Comparison of ENCODE assay signal across 22 cellular contexts in the genomic region with DNA sequence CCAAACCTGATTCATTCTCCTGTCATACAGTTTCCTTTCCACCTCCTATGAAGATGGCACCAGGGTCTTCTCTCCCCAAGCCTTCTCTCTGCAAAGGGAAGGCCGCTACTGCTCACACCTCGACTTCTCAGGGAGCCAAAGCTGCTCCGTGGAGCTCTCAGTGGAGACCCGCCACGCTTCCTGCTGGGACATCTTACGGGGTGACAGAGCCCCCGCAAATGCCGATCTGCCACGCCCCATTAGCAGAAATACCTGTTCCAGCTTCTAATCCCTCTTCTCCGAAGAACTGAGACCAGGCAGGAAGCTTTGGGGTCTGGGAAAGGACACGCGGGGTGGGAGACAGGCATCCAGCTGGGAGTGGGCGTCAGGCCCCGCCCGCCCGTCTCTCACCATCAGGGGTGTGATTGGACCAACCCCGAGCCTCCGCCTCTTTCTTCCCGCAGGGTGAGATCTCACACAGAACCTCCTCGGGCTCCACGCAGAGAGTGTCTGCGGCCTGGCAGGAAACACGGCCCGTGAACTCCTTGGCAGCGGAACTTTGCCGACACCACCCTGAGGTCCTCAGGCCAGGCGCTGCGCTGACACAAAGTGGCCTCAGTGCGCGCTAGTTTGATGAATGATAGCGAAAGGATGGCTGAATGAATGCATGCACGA. TPM values are rescaled to one million over a fixed set of nuclear protein-coding genes. Genes with fewer than 3 reads are reported as not detected.
"Had no signal": no experiment of that assay in that cellular context is flagged by ENCODE, and none has a peak within 500 bp of the region (broad histone marks: within the 10 kb centered on the region; RNA-seq: fewer than 3 reads in every experiment).

No MANE protein-coding gene starts in this region.

- H3K9me3 Mint-ChIP-seq: activated CD4-positive, alpha-beta T cell treated with anti-CD3 and anti-CD28 coated beads, Interleukin-2, amount 10 ng/mL, durations not matched to agents 7 days and 5 days; activated naive CD4-positive, alpha-beta T cell treated with anti-CD3 and anti-CD28 coated beads, Interleukin-2, amount 10 ng/mL, durations not matched to agents 7 days and 5 days; activated T-cell treated with anti-CD3 and anti-CD28 coated beads, Interleukin-2, amount 50 U/mL, for 4 hours; immature natural killer cell; mesothelial cell of epicardium; nephron progenitor cell; stimulated activated naive CD8-positive, alpha-beta T cell treated with anti-CD3 and anti-CD28 coated beads, Interleukin-15, Interleukin-2, amounts not matched to agents 100 ng/mL and 50 ng/mL, for 24 hours had no signal

- H3K4me1 ChIP-seq: ascending aorta, lower lobe of right lung had no signal

- ATAC-seq: activated CD8-positive, alpha-beta T cell treated with anti-CD3 and anti-CD28 coated beads, Interleukin-2, amount 10 ng/mL, durations not matched to agents 7 days and 5 days; activated T-cell treated with anti-CD3 and anti-CD28 coated beads, Interleukin-2, amount 50 U/mL, for 4 hours; left cardiac atrium; T-cell had no signal

- H3K4me1 Mint-ChIP-seq: immature natural killer cell had no signal

- H3K36me3 Mint-ChIP-seq: activated naive CD4-positive, alpha-beta T cell treated with anti-CD3 and anti-CD28 coated beads, Interleukin-2, amount 10 ng/mL, durations not matched to agents 7 days and 5 days; immature natural killer cell; mesothelial cell of epicardium; T-cell; type B pancreatic cell had no signal

- H3K36me3 ChIP-seq: ascending aorta, breast epithelium, lower lobe of right lung had no signal

- H3K27ac Mint-ChIP-seq: activated CD4-positive, alpha-beta T cell treated with anti-CD3 and anti-CD28 coated beads, Interleukin-2, amount 10 ng/mL, durations not matched to agents 7 days and 5 days; activated CD8-positive, alpha-beta T cell treated with anti-CD3 and anti-CD28 coated beads, Interleukin-2, amount 10 ng/mL, durations not matched to agents 7 days and 5 days; activated naive CD4-positive, alpha-beta T cell treated with anti-CD3 and anti-CD28 coated beads, Interleukin-2, amount 10 ng/mL, durations not matched to agents 7 days and 5 days; immature natural killer cell; progenitor cell of endocrine pancreas; stimulated activated naive CD8-positive, alpha-beta T cell treated with anti-CD3 and anti-CD28 coated beads, Interleukin-15, Interleukin-2, amounts not matched to agents 100 ng/mL and 50 ng/mL, for 24 hours; T-cell had no signal

- H3K27me3 ChIP-seq: ascending aorta, breast epithelium had no signal

- H3K27me3 Mint-ChIP-seq: type B pancreatic cell had no signal

- H3K9me3 ChIP-seq: ascending aorta, breast epithelium, lower lobe of right lung had no signal

- H3K4me3 ChIP-seq: ascending aorta, breast epithelium, lower lobe of right lung had no signal

- H3K4me3 Mint-ChIP-seq: activated CD4-positive, alpha-beta T cell treated with anti-CD3 and anti-CD28 coated beads, Interleukin-2, amount 10 ng/mL, durations not matched to agents 7 days and 5 days; activated CD8-positive, alpha-beta T cell treated with anti-CD3 and anti-CD28 coated beads, Interleukin-2, amount 10 ng/mL, durations not matched to agents 7 days and 5 days; activated naive CD4-positive, alpha-beta T cell treated with anti-CD3 and anti-CD28 coated beads, Interleukin-2, amount 10 ng/mL, durations not matched to agents 7 days and 5 days; activated T-cell treated with anti-CD3 and anti-CD28 coated beads, Interleukin-2, amount 50 U/mL, for 4 hours; immature natural killer cell; mesothelial cell of epicardium; nephron progenitor cell; stimulated activated naive CD8-positive, alpha-beta T cell treated with anti-CD3 and anti-CD28 coated beads, Interleukin-15, Interleukin-2, amounts not matched to agents 100 ng/mL and 50 ng/mL, for 24 hours; type B pancreatic cell had no signal

- H3K27ac ChIP-seq: ascending aorta, breast epithelium, lower lobe of right lung had no signal

- DNase-seq: activated CD4-positive, alpha-beta T cell treated with anti-CD3 and anti-CD28 coated beads, Interleukin-2, amount 10 ng/mL, durations not matched to agents 7 days and 5 days; activated CD8-positive, alpha-beta T cell treated with anti-CD3 and anti-CD28 coated beads, Interleukin-2, amount 10 ng/mL, durations not matched to agents 7 days and 5 days; activated naive CD4-positive, alpha-beta T cell treated with anti-CD3 and anti-CD28 coated beads, Interleukin-2, amount 10 ng/mL, durations not matched to agents 7 days and 5 days; activated T-cell treated with anti-CD3 and anti-CD28 coated beads, Interleukin-2, amount 50 U/mL, for 4 hours; cerebellar nuclear complex; effector CD4-positive, alpha-beta T cell; immature natural killer cell; left cardiac atrium; lower lobe of right lung; nephron progenitor cell; nucleus accumbens; stimulated activated CD4-positive, alpha-beta T cell treated with anti-CD3 and anti-CD28 coated beads, Interleukin-15, amount 100 ng/mL, for 24 hours; stimulated activated CD4-positive, alpha-beta T cell treated with anti-CD3 and anti-CD28 coated beads, Interleukin-2, amount 100 ng/mL, for 48 hours; T-cell had no signal

RNA-seq across cellular contexts. Expression of gene CALML5, which starts 12.0 kb away (rescaled TPM):
- total RNA-seq: activated CD4-positive, alpha-beta T cell treated with anti-CD3 and anti-CD28 coated beads, Interleukin-2, amount 10 ng/mL, durations not matched to agents 7 days and 5 days; activated CD8-positive, alpha-beta T cell treated with anti-CD3 and anti-CD28 coated beads, Interleukin-2, amount 10 ng/mL, durations not matched to agents 7 days and 5 days; activated T-cell treated with anti-CD3 and anti-CD28 coated beads, Interleukin-2, amount 50 U/mL, for 4 hours; ascending aorta; frontal cortex; left cardiac atrium; lower lobe of right lung; mesothelial cell of epicardium; progenitor cell of endocrine pancreas; skeletal muscle tissue; T-cell had no signal
- polyA plus RNA-seq: immature natural killer cell had no signal

RNA-seq across cellular contexts. Expression of gene CALML3, which starts 13.4 kb away (rescaled TPM):
- total RNA-seq: activated CD4-positive, alpha-beta T cell treated with anti-CD3 and anti-CD28 coated beads, Interleukin-2, amount 10 ng/mL, durations not matched to agents 7 days and 5 days; activated CD8-positive, alpha-beta T cell treated with anti-CD3 and anti-CD28 coated beads, Interleukin-2, amount 10 ng/mL, durations not matched to agents 7 days and 5 days; activated T-cell treated with anti-CD3 and anti-CD28 coated beads, Interleukin-2, amount 50 U/mL, for 4 hours; ascending aorta; left cardiac atrium; lower lobe of right lung; progenitor cell of endocrine pancreas; skeletal muscle tissue; T-cell had no signal
- polyA plus RNA-seq: immature natural killer cell had no signal
